In the genomic region with DNA sequence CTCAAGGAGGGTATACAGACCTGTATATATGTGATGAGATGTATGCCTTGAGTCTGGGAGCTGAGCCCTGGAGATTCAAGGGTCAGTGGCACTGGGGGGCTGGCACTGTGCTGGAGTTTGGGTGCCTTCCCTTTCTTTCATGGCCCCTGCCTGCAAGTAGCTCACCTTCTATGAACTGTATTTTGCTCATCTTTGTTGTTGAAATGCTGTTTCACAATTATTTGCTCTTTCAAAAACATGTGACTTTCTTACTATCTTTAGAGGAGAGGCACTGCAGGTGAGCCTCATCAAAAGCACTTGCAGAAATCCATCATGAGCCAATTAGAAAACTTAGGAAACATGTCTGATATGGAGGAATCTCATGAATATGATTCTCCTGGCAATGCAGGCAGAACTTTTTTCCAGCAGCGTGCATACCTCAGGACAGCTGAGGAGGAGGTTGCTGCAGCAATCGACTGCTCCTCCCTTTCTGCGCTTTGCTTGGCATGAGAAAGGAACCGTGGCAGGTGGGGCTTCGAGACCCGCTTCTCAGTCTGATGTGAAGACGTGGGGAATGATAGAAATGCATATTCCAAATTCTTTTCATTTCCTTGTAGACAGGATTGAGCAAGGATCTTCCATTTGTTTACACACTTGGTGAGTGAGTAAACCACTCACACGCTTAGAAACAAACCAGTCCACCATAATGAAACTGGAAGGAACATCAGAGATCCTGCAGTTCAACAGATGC, we compare ENCODE assay signal across 1 cellular context.
TF ChIP-seq lines count a peak whose summit lies in the region.

No MANE protein-coding gene starts in this region.

TF ChIP-seq in liver, 16 proteins besides CTCF, POLR2A, EP300 and RAD21 (continued from another document):
- TF ChIP-seq, protein P1, sequence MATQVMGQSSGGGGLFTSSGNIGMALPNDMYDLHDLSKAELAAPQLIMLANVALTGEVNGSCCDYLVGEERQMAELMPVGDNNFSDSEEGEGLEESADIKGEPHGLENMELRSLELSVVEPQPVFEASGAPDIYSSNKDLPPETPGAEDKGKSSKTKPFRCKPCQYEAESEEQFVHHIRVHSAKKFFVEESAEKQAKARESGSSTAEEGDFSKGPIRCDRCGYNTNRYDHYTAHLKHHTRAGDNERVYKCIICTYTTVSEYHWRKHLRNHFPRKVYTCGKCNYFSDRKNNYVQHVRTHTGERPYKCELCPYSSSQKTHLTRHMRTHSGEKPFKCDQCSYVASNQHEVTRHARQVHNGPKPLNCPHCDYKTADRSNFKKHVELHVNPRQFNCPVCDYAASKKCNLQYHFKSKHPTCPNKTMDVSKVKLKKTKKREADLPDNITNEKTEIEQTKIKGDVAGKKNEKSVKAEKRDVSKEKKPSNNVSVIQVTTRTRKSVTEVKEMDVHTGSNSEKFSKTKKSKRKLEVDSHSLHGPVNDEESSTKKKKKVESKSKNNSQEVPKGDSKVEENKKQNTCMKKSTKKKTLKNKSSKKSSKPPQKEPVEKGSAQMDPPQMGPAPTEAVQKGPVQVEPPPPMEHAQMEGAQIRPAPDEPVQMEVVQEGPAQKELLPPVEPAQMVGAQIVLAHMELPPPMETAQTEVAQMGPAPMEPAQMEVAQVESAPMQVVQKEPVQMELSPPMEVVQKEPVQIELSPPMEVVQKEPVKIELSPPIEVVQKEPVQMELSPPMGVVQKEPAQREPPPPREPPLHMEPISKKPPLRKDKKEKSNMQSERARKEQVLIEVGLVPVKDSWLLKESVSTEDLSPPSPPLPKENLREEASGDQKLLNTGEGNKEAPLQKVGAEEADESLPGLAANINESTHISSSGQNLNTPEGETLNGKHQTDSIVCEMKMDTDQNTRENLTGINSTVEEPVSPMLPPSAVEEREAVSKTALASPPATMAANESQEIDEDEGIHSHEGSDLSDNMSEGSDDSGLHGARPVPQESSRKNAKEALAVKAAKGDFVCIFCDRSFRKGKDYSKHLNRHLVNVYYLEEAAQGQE (IDR thresholded peaks at IDR 0.05) = no peak
- TF ChIP-seq, protein P2, sequence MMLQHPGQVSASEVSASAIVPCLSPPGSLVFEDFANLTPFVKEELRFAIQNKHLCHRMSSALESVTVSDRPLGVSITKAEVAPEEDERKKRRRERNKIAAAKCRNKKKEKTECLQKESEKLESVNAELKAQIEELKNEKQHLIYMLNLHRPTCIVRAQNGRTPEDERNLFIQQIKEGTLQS (IDR thresholded peaks at IDR 0.05) = no peak
- peak; percentile 87 to 90 for TF ChIP-seq RXRA (IDR thresholded peaks at IDR 0.05)
- peak; percentile 55 to 66 for TF ChIP-seq HNF4A (conservative IDR thresholded peaks at IDR 0.05)
- TF ChIP-seq, protein P3, sequence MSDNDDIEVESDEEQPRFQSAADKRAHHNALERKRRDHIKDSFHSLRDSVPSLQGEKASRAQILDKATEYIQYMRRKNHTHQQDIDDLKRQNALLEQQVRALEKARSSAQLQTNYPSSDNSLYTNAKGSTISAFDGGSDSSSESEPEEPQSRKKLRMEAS (IDR thresholded peaks at IDR 0.05) = peak; percentile 24
- TF ChIP-seq SP1 (IDR thresholded peaks at IDR 0.05) = peak; percentile 29
